Comparison of ENCODE assay signal across 24 cellular contexts in the genomic region with DNA sequence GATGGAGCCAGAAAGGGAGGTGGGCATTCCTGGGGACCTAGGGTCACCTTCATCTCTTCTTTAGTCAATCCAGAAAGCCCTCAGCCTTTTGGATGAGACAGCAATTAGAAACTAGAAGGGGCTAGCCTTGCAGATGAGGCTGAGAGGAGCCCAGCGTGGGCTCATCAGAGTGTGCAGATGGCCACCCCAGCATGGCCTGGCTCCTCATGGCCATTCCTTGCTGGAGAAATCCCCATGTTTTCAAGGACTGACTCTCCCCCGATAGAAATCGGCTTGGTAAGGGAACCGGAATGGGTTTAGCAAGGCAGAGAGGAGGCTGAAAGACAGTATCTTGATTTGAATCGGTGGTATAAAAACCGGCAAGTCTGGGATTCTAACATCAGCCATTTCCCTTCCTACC.
"Had no signal": no experiment of that assay in that cellular context is flagged by ENCODE, and none has a peak within 500 bp of the region (broad histone marks: within the 10 kb centered on the region; RNA-seq: fewer than 3 reads in every experiment).

No MANE protein-coding gene starts in this region.

- ATAC-seq: mucosa of descending colon; naive thymus-derived CD4-positive, alpha-beta T cell; natural killer cell treated with Interleukin-12 subunit alpha and Interleukin-12 subunit beta and Interleukin-15 and Interleukin-18, amount 100 ng/mL, for 72 hours; right lobe of liver; stimulated activated memory B cell treated with anti-CD40 and anti-IgM and Interleukin-4, amounts not matched to agents 10 μg/mL and 1 μg/mL and 100 μg/mL, for 72 hours; stimulated activated naive CD8-positive, alpha-beta T cell treated with anti-CD3 and anti-CD28 coated beads, Interleukin-15, amount 100 ng/mL, for 72 hours had no signal

- H3K27ac ChIP-seq: left ventricle myocardium inferior, ovary, right atrium auricular region, right lobe of liver, tibial nerve, uterus had no signal

- DNase-seq: hypothalamus; immature natural killer cell; left ventricle myocardium inferior; midbrain; mucosa of descending colon; naive thymus-derived CD4-positive, alpha-beta T cell; ovary; right lobe of liver; stimulated activated CD4-positive, alpha-beta T cell treated with anti-CD3 and anti-CD28 coated beads, Interleukin-1b, Interleukin-23, amount 100 ng/mL, for 48 hours; stimulated activated CD4-positive, alpha-beta T cell treated with anti-CD3 and anti-CD28 coated beads, Interleukin-2, amount 100 ng/mL, for 48 hours; stimulated activated CD4-positive, alpha-beta T cell treated with anti-CD3 and anti-CD28 coated beads, Interleukin-4, amount 100 ng/mL, for 4 hours; stimulated activated CD8-positive, alpha-beta memory T cell treated with anti-CD3 and anti-CD28 coated beads, Interleukin-4, amount 100 ng/mL, for 48 hours; stimulated activated naive CD4-positive, alpha-beta T cell treated with Interleukin-2 at 50 U/mL for 16 hours; stimulated activated naive CD8-positive, alpha-beta T cell treated with anti-CD3 and anti-CD28 coated beads, Interleukin-15, amount 100 ng/mL, for 72 hours; substantia nigra; uterus had no signal

- H3K4me3 Mint-ChIP-seq: immature natural killer cell; naive thymus-derived CD4-positive, alpha-beta T cell; natural killer cell treated with Interleukin-12 subunit alpha and Interleukin-12 subunit beta and Interleukin-15 and Interleukin-18, amount 100 ng/mL, for 72 hours; stimulated activated memory B cell treated with anti-CD40 and anti-IgM and Interleukin-4, amounts not matched to agents 10 μg/mL and 1 μg/mL and 100 μg/mL, for 72 hours; stimulated activated naive CD8-positive, alpha-beta T cell treated with anti-CD3 and anti-CD28 coated beads, Interleukin-15, amount 100 ng/mL, for 72 hours; type B pancreatic cell had no signal

- H3K36me3 Mint-ChIP-seq: immature natural killer cell; naive thymus-derived CD4-positive, alpha-beta T cell; natural killer cell treated with Interleukin-12 subunit alpha and Interleukin-12 subunit beta and Interleukin-15 and Interleukin-18, amount 100 ng/mL, for 72 hours; stimulated activated memory B cell treated with anti-CD40 and anti-IgM and Interleukin-4, amounts not matched to agents 10 μg/mL and 1 μg/mL and 100 μg/mL, for 72 hours had no signal

- H3K27ac Mint-ChIP-seq: immature natural killer cell; naive thymus-derived CD4-positive, alpha-beta T cell; natural killer cell treated with Interleukin-12 subunit alpha and Interleukin-12 subunit beta and Interleukin-15 and Interleukin-18, amount 100 ng/mL, for 72 hours; progenitor cell of endocrine pancreas; stimulated activated memory B cell treated with anti-CD40 and anti-IgM and Interleukin-4, amounts not matched to agents 10 μg/mL and 1 μg/mL and 100 μg/mL, for 72 hours; stimulated activated naive CD8-positive, alpha-beta T cell treated with anti-CD3 and anti-CD28 coated beads, Interleukin-15, amount 100 ng/mL, for 72 hours; type B pancreatic cell had no signal

- H3K4me3 ChIP-seq: left ventricle myocardium inferior, lung, mucosa of descending colon, ovary, right atrium auricular region, right lobe of liver, smooth muscle cell, tibial nerve, uterus had no signal

- H3K4me1 Mint-ChIP-seq: immature natural killer cell; stimulated activated naive CD8-positive, alpha-beta T cell treated with anti-CD3 and anti-CD28 coated beads, Interleukin-15, amount 100 ng/mL, for 72 hours had no signal

- H3K9me3 Mint-ChIP-seq: immature natural killer cell; natural killer cell treated with Interleukin-12 subunit alpha and Interleukin-12 subunit beta and Interleukin-15 and Interleukin-18, amount 100 ng/mL, for 72 hours; stimulated activated memory B cell treated with anti-CD40 and anti-IgM and Interleukin-4, amounts not matched to agents 10 μg/mL and 1 μg/mL and 100 μg/mL, for 72 hours; stimulated activated naive CD8-positive, alpha-beta T cell treated with anti-CD3 and anti-CD28 coated beads, Interleukin-15, amount 100 ng/mL, for 72 hours; type B pancreatic cell had no signal
